In genomic region chr12:58086930-58087329, GRCh38 we compare ENCODE assay signal across 16 cellular contexts.
DNase-seq lines count a peak whose midpoint lies in the region; ATAC-seq and TF ChIP-seq lines count a peak whose summit lies in the region.
"Had no signal": no experiment of that assay in that cellular context is flagged by ENCODE, and none has a peak within 500 bp of the region (broad histone marks: within the 10 kb centered on the region; RNA-seq: fewer than 3 reads in every experiment).

No MANE protein-coding gene starts in this region.

- H3K4me3 ChIP-seq in GM23338 (no peak overlapping the region), esophagus muscularis mucosa (no peak overlapping the region), skeletal muscle tissue (ENCODE audit: low read length in 3 of 3) (peak overlapping the region; percentile 7 to 42 (median 23)), transverse colon (no peak overlapping the region)
- H3K4me3 ChIP-seq: BLaER1, GM23248 had no signal

- peaks cover 10% of the 10 kb centered on the region; the same call in 2 of the 3 replicates for H3K4me1 Mint-ChIP-seq in GM23338
- H3K4me1 Mint-ChIP-seq: CD4-positive, CD25-positive, alpha-beta regulatory T cell had no signal

- H3K9me3 Mint-ChIP-seq in GM23338, result peaks cover 9% of the 10 kb centered on the region; the same call in 1 of the 3 replicates

- no peak overlapping the region for H3K4me2 ChIP-seq in GM23338
- H3K4me2 ChIP-seq: BLaER1 had no signal

- H3K36me3 ChIP-seq in GM23338 (ENCODE audit: insufficient read depth) (no peaks in the 10 kb centered on the region), esophagus muscularis mucosa (no peaks in the 10 kb centered on the region), skeletal muscle tissue (ENCODE audit: control insufficient read depth in 3 of 3, insufficient read depth in 3 of 3, low read length in 3 of 3) (no peaks in the 10 kb centered on the region), transverse colon (no peaks in the 10 kb centered on the region)
- H3K36me3 ChIP-seq: BLaER1 had no signal

- H3K27ac Mint-ChIP-seq in GM23338, result no peak overlapping the region
- H3K27ac Mint-ChIP-seq: CD4-positive, CD25-positive, alpha-beta regulatory T cell had no signal

- no peaks in the 10 kb centered on the region for H4K20me1 ChIP-seq in GM23338 (replicated peaks; ENCODE audit: insufficient read depth)
- H4K20me1 ChIP-seq: BLaER1 had no signal

- no peaks in the 10 kb centered on the region for H3F3A ChIP-seq in GM23338 (replicated peaks; ENCODE audit: low read depth)

- TF ChIP-seq EP300 in esophagus muscularis mucosa (IDR thresholded peaks at IDR 0.05) (no peak), transverse colon (IDR thresholded peaks at IDR 0.05; ENCODE audit: low read depth) (no peak)

- WGBS in esophagus muscularis mucosa, result 95% methylated on average over 6 of the region's 6 CpGs
- 84 to 91% methylated on average over 4 to 6 of the region's 6 CpGs for WGBS in transverse colon (ENCODE audit: low coverage in 1 of 2), 2 donors

- no peaks in the 10 kb centered on the region for H3K27me3 ChIP-seq in GM23338 (ENCODE audit: insufficient read depth)
- no peaks in the 10 kb centered on the region for H3K27me3 ChIP-seq in esophagus muscularis mucosa
- no peaks in the 10 kb centered on the region for H3K27me3 ChIP-seq in skeletal muscle tissue (ENCODE audit: control insufficient read depth in 3 of 3, insufficient read depth in 3 of 3, low read length in 3 of 3)
- no peaks in the 10 kb centered on the region for H3K27me3 ChIP-seq in transverse colon
- H3K27me3 ChIP-seq: BLaER1 had no signal

- TF ChIP-seq CTCF in GM23338 (conservative IDR thresholded peaks at IDR 0.05; ENCODE audit: low read depth in 2 of 2) (no peak), esophagus muscularis mucosa (IDR thresholded peaks at IDR 0.05) (no peak), transverse colon (IDR thresholded peaks at IDR 0.05) (no peak)

- DNase-seq in NCI-H2227 (lab: John Stamatoyannopoulos, UW; ENCODE audit: unreplicated experiment) (peak; percentile 4), NCI-H2227 treated with DMSO at 0.1 percent for 48 hours (lab: John Stamatoyannopoulos, UW) (no peak), GM23338 (ENCODE audit: low spot score) (no peak), esophagus muscularis mucosa (ENCODE audit: extremely low spot score) (peak; percentile 29), transverse colon (no peak)
- DNase-seq: 8988T; AML-193; Calu3; CD4-positive, CD25-positive, alpha-beta regulatory T cell; DMS 273 treated with DMSO at 0.1 percent for 48 hours; GM23248; IMR-90 had no signal

- ATAC-seq in GM23338, result no peak
- ATAC-seq in GM19351 (IDR thresholded peaks at IDR 0.05; ENCODE audit: unreplicated experiment), result no peak

- no peaks in the 10 kb centered on the region for H3K79me2 ChIP-seq in GM23338 (replicated peaks; ENCODE audit: insufficient read depth)

- H2AFZ ChIP-seq in GM23338, result peak overlapping the region; percentile 69
- H2AFZ ChIP-seq: GM23248 had no signal

- H3K27me3 Mint-ChIP-seq in GM23338 (ENCODE audit: insufficient read depth, low read depth, poor library complexity), result peaks cover 2% of the 10 kb centered on the region

- TF ChIP-seq POLR2A in esophagus muscularis mucosa (IDR thresholded peaks at IDR 0.05; ENCODE audit: low read depth) (no peak), transverse colon (IDR thresholded peaks at IDR 0.05) (no peak)

- in situ Hi-C loops in transverse colon (cut with MboI; ENCODE audit: low pct_ligation_motif_present in 1 of 4, low pct_unique_long_range_greater_than_20kb in 1 of 4, low sequenced_read_pairs in 3 of 4), result no loop called here

- intact Hi-C loops in esophagus muscularis mucosa (cut with DNase I), result no loop called here
- intact Hi-C loops in transverse colon (cut with DNase I; ENCODE audit: low total_unique reads), result no loop called here

- no peaks in the 10 kb centered on the region for H3K36me3 Mint-ChIP-seq in GM23338 (ENCODE audit: low read depth)
- H3K36me3 Mint-ChIP-seq: CD4-positive, CD25-positive, alpha-beta regulatory T cell had no signal

- H3K9me2 ChIP-seq in GM23338 (ENCODE audit: insufficient read depth), result peaks cover 15% of the 10 kb centered on the region

- H3K9me3 ChIP-seq in esophagus muscularis mucosa (no peaks in the 10 kb centered on the region), skeletal muscle tissue (ENCODE audit: control insufficient read depth in 3 of 3, low read length in 3 of 3) (no peaks in the 10 kb centered on the region), transverse colon (no peaks in the 10 kb centered on the region)
- H3K9me3 ChIP-seq: BLaER1 had no signal

- peak overlapping the region in 2 of 3 donors; percentile 2 to 5 for H3K9ac ChIP-seq in skeletal muscle tissue (ENCODE audit: low read depth in 1 of 3, low read length in 3 of 3)
- H3K9ac ChIP-seq: BLaER1, GM23248 had no signal

- peaks cover 4% of the 10 kb centered on the region; the same call in 1 of the 2 replicates for H3K4me1 ChIP-seq in GM23338 (ENCODE audit: insufficient read depth)
- peaks cover 0 to 12% (median 7%) of the 10 kb centered on the region in 4 donors for H3K4me1 ChIP-seq in esophagus muscularis mucosa
- peaks cover 16 to 48% (median 24%) of the 10 kb centered on the region in 3 donors for H3K4me1 ChIP-seq in skeletal muscle tissue (ENCODE audit: control insufficient read depth in 3 of 3, insufficient read depth in 3 of 3, low read length in 3 of 3)
- H3K4me1 ChIP-seq in transverse colon, result no peaks in the 10 kb centered on the region
- H3K4me1 ChIP-seq: BLaER1 had no signal

- no peak overlapping the region for H3K4me3 Mint-ChIP-seq in GM23338
- H3K4me3 Mint-ChIP-seq: CD4-positive, CD25-positive, alpha-beta regulatory T cell; H9 had no signal

- no peak overlapping the region for H3K27ac ChIP-seq in GM23338 (ENCODE audit: low read depth)
- no peak overlapping the region for H3K27ac ChIP-seq in esophagus muscularis mucosa (replicated peaks in 1 of 4)
- H3K27ac ChIP-seq in skeletal muscle tissue (ENCODE audit: low read depth, low read length), result peak overlapping the region; percentile 73
- no peak overlapping the region for H3K27ac ChIP-seq in transverse colon
- H3K27ac ChIP-seq: BLaER1, GM23248 had no signal

TF ChIP-seq in GM23338, 12 proteins besides CTCF, POLR2A, EP300 and RAD21 (continues in another document):
- TF ChIP-seq NANOG (IDR thresholded peaks at IDR 0.05; ENCODE audit: borderline replicate concordance) (no peak), ZNF114 (CRISPR knock-in tag; IDR thresholded peaks at IDR 0.05) (no peak), ZNF331 (CRISPR knock-in tag; IDR thresholded peaks at IDR 0.05; ENCODE audit: low read depth) (no peak), CREB1 (CRISPR knock-in tag; IDR thresholded peaks at IDR 0.05; ENCODE audit: low read depth) (no peak), EZH2phosphoT487 (IDR thresholded peaks at IDR 0.05; ENCODE audit: unreplicated experiment) (no peak)

Comparison
In these comparisons a context has a peak if more than half of its experiments do, and no peak if none do; other contexts are left out.
1. DNase-seq: peak in NCI-H2227 (single experiment) and esophagus muscularis mucosa (single experiment); none in NCI-H2227 treated with DMSO at 0.1 percent for 48 hours (single experiment), GM23338 (single experiment) and transverse colon (single experiment).
2. H3K4me3 ChIP-seq: peak in skeletal muscle tissue (3 of 3); none in GM23338 (single experiment), esophagus muscularis mucosa (0 of 4) and transverse colon (0 of 4).